1 cellular context compared by ENCODE assay signal in the genomic region with DNA sequence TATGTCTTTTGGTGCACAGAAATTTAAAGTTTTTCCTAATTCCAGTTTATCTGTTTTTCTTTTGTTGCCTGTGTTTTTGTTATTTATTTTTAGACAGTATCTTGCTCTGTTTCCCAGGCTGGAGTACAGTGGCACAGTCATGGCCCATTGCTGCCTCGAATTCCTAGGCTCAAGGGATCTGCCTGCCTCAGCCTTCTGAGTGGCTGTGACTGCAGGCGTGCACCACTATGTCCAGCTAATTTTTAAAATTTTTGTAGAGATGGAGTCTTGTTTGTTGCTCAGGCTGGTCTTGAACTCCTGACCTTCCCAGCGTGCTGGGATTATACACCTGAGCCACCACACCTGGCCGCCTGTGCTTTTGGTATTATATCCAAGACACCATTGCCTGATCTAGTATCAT.
TF ChIP-seq lines count a peak whose summit lies in the region.

No MANE protein-coding gene starts in this region.

TF ChIP-seq in WTC11, 78 proteins besides CTCF, POLR2A, EP300 and RAD21 (continued from another document):
- TF ChIP-seq, protein P1, sequence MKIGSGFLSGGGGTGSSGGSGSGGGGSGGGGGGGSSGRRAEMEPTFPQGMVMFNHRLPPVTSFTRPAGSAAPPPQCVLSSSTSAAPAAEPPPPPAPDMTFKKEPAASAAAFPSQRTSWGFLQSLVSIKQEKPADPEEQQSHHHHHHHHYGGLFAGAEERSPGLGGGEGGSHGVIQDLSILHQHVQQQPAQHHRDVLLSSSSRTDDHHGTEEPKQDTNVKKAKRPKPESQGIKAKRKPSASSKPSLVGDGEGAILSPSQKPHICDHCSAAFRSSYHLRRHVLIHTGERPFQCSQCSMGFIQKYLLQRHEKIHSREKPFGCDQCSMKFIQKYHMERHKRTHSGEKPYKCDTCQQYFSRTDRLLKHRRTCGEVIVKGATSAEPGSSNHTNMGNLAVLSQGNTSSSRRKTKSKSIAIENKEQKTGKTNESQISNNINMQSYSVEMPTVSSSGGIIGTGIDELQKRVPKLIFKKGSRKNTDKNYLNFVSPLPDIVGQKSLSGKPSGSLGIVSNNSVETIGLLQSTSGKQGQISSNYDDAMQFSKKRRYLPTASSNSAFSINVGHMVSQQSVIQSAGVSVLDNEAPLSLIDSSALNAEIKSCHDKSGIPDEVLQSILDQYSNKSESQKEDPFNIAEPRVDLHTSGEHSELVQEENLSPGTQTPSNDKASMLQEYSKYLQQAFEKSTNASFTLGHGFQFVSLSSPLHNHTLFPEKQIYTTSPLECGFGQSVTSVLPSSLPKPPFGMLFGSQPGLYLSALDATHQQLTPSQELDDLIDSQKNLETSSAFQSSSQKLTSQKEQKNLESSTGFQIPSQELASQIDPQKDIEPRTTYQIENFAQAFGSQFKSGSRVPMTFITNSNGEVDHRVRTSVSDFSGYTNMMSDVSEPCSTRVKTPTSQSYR (CRISPR knock-in tag; IDR thresholded peaks at IDR 0.05): no peak
- no peak for TF ChIP-seq RELA (CRISPR knock-in tag; IDR thresholded peaks at IDR 0.05; ENCODE audit: borderline replicate concordance)
- no peak for TF ChIP-seq TEAD4 (CRISPR knock-in tag; IDR thresholded peaks at IDR 0.05)
- TF ChIP-seq JUN (CRISPR knock-in tag; IDR thresholded peaks at IDR 0.05): no peak
- no peak for TF ChIP-seq ZNF416 (CRISPR knock-in tag; IDR thresholded peaks at IDR 0.05)
- no peak for TF ChIP-seq GRHL2 (CRISPR knock-in tag; IDR thresholded peaks at IDR 0.05; ENCODE audit: insufficient replicate concordance, severe bottlenecking)
- TF ChIP-seq NFE2L1 (CRISPR knock-in tag; IDR thresholded peaks at IDR 0.05): no peak
- TF ChIP-seq ZNF317 (CRISPR knock-in tag; IDR thresholded peaks at IDR 0.05; ENCODE audit: borderline replicate concordance, low read depth): no peak
- TF ChIP-seq FOXK1 (CRISPR knock-in tag; IDR thresholded peaks at IDR 0.05): no peak
TF ChIP-seq in WTC11: peak in this region for 0.
